ENCODE assay signal across 28 cellular contexts in genomic region chr15:67770098-67770628, GRCh38. TPM values are rescaled to one million over a fixed set of nuclear protein-coding genes. Genes with fewer than 3 reads are reported as not detected.
"Had no signal": no experiment of that assay in that cellular context is flagged by ENCODE, and none has a peak within 500 bp of the region (broad histone marks: within the 10 kb centered on the region; RNA-seq: fewer than 3 reads in every experiment).

No MANE protein-coding gene starts in this region.

- H3K4me1 ChIP-seq: left lung, prostate gland, testis, upper lobe of left lung, vagina had no signal

- H3K36me3 Mint-ChIP-seq: mesothelial cell of epicardium; natural killer cell treated with Interleukin-12 subunit alpha and Interleukin-12 subunit beta and Interleukin-15 and Interleukin-18, amount 100 ng/mL, for 72 hours had no signal

- H3K27ac ChIP-seq: left lung, lower lobe of right lung, ovary, prostate gland, skin epidermis, stomach, testis, thyroid gland, transverse colon, upper lobe of left lung, vagina had no signal

- H3K4me3 Mint-ChIP-seq: mesothelial cell of epicardium; naive thymus-derived CD4-positive, alpha-beta T cell; natural killer cell treated with Interleukin-12 subunit alpha and Interleukin-12 subunit beta and Interleukin-15 and Interleukin-18, amount 100 ng/mL, for 72 hours; stimulated activated memory B cell treated with anti-CD40 and anti-IgM and Interleukin-4, amounts not matched to agents 10 μg/mL and 1 μg/mL and 100 μg/mL, for 72 hours had no signal

- H3K36me3 ChIP-seq: left lung, ovary, prostate gland, thyroid gland, transverse colon, upper lobe of left lung had no signal

- H3K9me3 Mint-ChIP-seq: mesothelial cell of epicardium; naive thymus-derived CD4-positive, alpha-beta T cell; natural killer cell treated with Interleukin-12 subunit alpha and Interleukin-12 subunit beta and Interleukin-15 and Interleukin-18, amount 100 ng/mL, for 72 hours; stimulated activated memory B cell treated with anti-CD40 and anti-IgM and Interleukin-4, amounts not matched to agents 10 μg/mL and 1 μg/mL and 100 μg/mL, for 72 hours had no signal

- ATAC-seq: left cardiac atrium; left lung; lower lobe of right lung; naive thymus-derived CD4-positive, alpha-beta T cell; natural killer cell treated with Interleukin-12 subunit alpha and Interleukin-12 subunit beta and Interleukin-15 and Interleukin-18, amount 100 ng/mL, for 72 hours; right cardiac atrium; sciatic nerve; stimulated activated memory B cell treated with anti-CD40 and anti-IgM and Interleukin-4, amounts not matched to agents 10 μg/mL and 1 μg/mL and 100 μg/mL, for 72 hours; stimulated activated naive CD8-positive, alpha-beta T cell treated with anti-CD3 and anti-CD28 coated beads, Interleukin-15, Interleukin-2, amounts not matched to agents 100 U/mL and 50 U/mL, for 24 hours had no signal

- H3K27me3 Mint-ChIP-seq: naive thymus-derived CD4-positive, alpha-beta T cell; natural killer cell treated with Interleukin-12 subunit alpha and Interleukin-12 subunit beta and Interleukin-15 and Interleukin-18, amount 100 ng/mL, for 72 hours; stimulated activated memory B cell treated with anti-CD40 and anti-IgM and Interleukin-4, amounts not matched to agents 10 μg/mL and 1 μg/mL and 100 μg/mL, for 72 hours had no signal

- H3K4me3 ChIP-seq: left lung, lower lobe of right lung, ovary, prostate gland, skin epidermis, stomach, testis, thyroid gland, transverse colon, upper lobe of left lung, vagina had no signal

- H3K27ac Mint-ChIP-seq: mesothelial cell of epicardium; naive thymus-derived CD4-positive, alpha-beta T cell; natural killer cell treated with Interleukin-12 subunit alpha and Interleukin-12 subunit beta and Interleukin-15 and Interleukin-18, amount 100 ng/mL, for 72 hours; stimulated activated memory B cell treated with anti-CD40 and anti-IgM and Interleukin-4, amounts not matched to agents 10 μg/mL and 1 μg/mL and 100 μg/mL, for 72 hours had no signal

- DNase-seq: hippocampal formation; kidney glomerular epithelial cell; left cardiac atrium; left lung; lower lobe of right lung; mammary epithelial cell; mesendoderm; naive thymus-derived CD4-positive, alpha-beta T cell; ovary; retina; right cardiac atrium; stimulated activated CD4-positive, alpha-beta T cell treated with anti-CD3 and anti-CD28 coated beads, Interleukin-12 subunit alpha, Interleukin-12 subunit beta, amount 100 ng/mL, for 4 hours; stimulated activated CD4-positive, alpha-beta T cell treated with anti-CD3 and anti-CD28 coated beads, Interleukin-2, amount 100 ng/mL, for 48 hours; stimulated activated CD4-positive, alpha-beta T cell treated with anti-CD3 and anti-CD28 coated beads, Interleukin-4, amount 100 ng/mL, for 4 hours; stimulated activated CD8-positive, alpha-beta memory T cell treated with anti-CD3 and anti-CD28 coated beads, Interleukin-4, amount 100 ng/mL, for 48 hours; stimulated activated naive CD8-positive, alpha-beta T cell treated with anti-CD3 and anti-CD28 coated beads, Interleukin-15, Interleukin-2, amounts not matched to agents 100 U/mL and 50 U/mL, for 24 hours; stomach; testis; thyroid gland; transverse colon; upper lobe of left lung had no signal

- H3K9me3 ChIP-seq: left lung, lower lobe of right lung, ovary, prostate gland, stomach, testis, thyroid gland, transverse colon, upper lobe of left lung, vagina had no signal

- H3K27me3 ChIP-seq: left lung, ovary, stomach, testis, thyroid gland, transverse colon, upper lobe of left lung, vagina had no signal

RNA-seq across cellular contexts. Expression of gene SKOR1, which starts 55.1 kb away (rescaled TPM):
- polyA plus RNA-seq: naive thymus-derived CD4-positive, alpha-beta T cell had no signal
